Comparison of ENCODE assay signal across 8 cellular contexts in the genomic region with DNA sequence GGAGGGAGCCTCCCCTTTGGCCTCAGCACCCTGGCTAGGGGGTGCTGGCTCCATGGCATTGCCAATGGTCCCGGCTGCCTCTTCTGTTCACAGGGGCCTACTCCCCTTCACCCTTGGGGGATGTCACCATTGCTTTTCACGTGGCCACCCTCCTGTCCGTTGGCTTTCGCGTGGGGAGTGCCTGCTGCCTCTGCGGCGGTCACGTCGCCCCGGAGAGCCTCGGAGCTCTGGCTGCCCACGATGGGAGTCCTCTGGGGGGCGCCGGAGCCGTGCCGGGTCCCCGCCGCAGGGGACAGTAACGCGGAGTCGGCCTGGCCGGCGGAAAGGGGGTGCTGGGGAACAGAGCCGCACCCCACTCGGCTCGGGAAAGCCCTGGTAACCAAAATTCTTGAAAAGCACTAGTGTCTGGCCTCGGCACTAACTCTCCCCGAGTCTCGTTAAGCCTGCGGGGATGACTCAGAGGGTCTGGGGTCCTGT. TPM values are rescaled to one million over a fixed set of nuclear protein-coding genes. Genes with fewer than 3 reads are reported as not detected.
DNase-seq lines count a peak whose midpoint lies in the region; ATAC-seq, FAIRE-seq and TF ChIP-seq lines count a peak whose summit lies in the region.

No MANE protein-coding gene starts in this region.

- peaks cover 22% of the 10 kb centered on the region for H3K36me3 Mint-ChIP-seq in CD4-positive, alpha-beta T cell (ENCODE audit: low read depth)
- H3K36me3 Mint-ChIP-seq in IgD-negative memory B cell (no peaks in the 10 kb centered on the region), WTC11 (peaks cover 16% of the 10 kb centered on the region)

- peak; percentile 13 for ATAC-seq in CD4-positive, alpha-beta T cell (ENCODE audit: poor library complexity)
- ATAC-seq in GM19397 (IDR thresholded peaks at IDR 0.05; ENCODE audit: unreplicated experiment), result peak; percentile 4
- ATAC-seq in WTC11, result peak; percentile 3
- peak; percentile 26 for ATAC-seq in mucosa of descending colon

- no peak for FAIRE-seq in RCC 7860 (lab: Jason Lieb, UNC)

- CTCF ChIA-PET in CD4-positive, alpha-beta T cell (lab: Charles Lee), result interaction anchor here (0.6 to 1.3 kb wide), 2 partner anchors 9 to 1611 kb away, joined by 3 to 4 read pairs; partner anchors contain the start of gene MAP3K5
- CTCF ChIA-PET in WTC11 (lab: Charles Lee), result interaction anchor here (0.9 to 3.8 kb wide), 21 partner anchors 13 to 370 kb away, joined by 3 to 33 read pairs (median 4); partner anchors contain the start of gene CCDC28A

- peaks cover 9% of the 10 kb centered on the region for H3K4me1 ChIP-seq in endocrine pancreas (ENCODE audit: control insufficient read depth, insufficient read depth, low read length)
- peaks cover 12% of the 10 kb centered on the region for H3K4me1 ChIP-seq in mucosa of descending colon (ENCODE audit: low read depth)
- peaks cover 19% of the 10 kb centered on the region for H3K4me1 ChIP-seq in suprapubic skin

- no peaks in the 10 kb centered on the region for H3K9me3 Mint-ChIP-seq in CD4-positive, alpha-beta T cell
- H3K9me3 Mint-ChIP-seq in IgD-negative memory B cell (no peaks in the 10 kb centered on the region), WTC11 (no peaks in the 10 kb centered on the region)

- no peak for TF ChIP-seq POLR2A in suprapubic skin (IDR thresholded peaks at IDR 0.05)

- WGBS in suprapubic skin, result 0% methylated on average over 11 of the region's 30 CpGs

- TF ChIP-seq CTCF in CD4-positive, alpha-beta T cell (IDR thresholded peaks at IDR 0.05), result no peak
- TF ChIP-seq CTCF in WTC11 (IDR thresholded peaks at IDR 0.05), result no peak
- no peak for TF ChIP-seq CTCF in mucosa of descending colon (IDR thresholded peaks at IDR 0.05)
- no peak for TF ChIP-seq CTCF in suprapubic skin (IDR thresholded peaks at IDR 0.05)

- H3K27me3 ChIP-seq in CD4-positive, alpha-beta T cell (ENCODE audit: control insufficient read depth, insufficient read depth, low read length), result no peaks in the 10 kb centered on the region
- H3K27me3 ChIP-seq in endocrine pancreas (ENCODE audit: control insufficient read depth, insufficient read depth, low read length) (no peaks in the 10 kb centered on the region), suprapubic skin (no peaks in the 10 kb centered on the region)

- intact Hi-C loops in CD4-positive, alpha-beta T cell (cut with DNase I, micrococcal nuclease), result loop anchor here (5.0 to 10.0 kb wide), 6 partner anchors 289 to 1179 kb away; partner anchors contain the start of genes CCDC28A (in 1 of the 2) and CITED2 (in 1 of the 2)
- intact Hi-C loops in mucosa of descending colon (cut with DNase I, micrococcal nuclease), result loop anchor here in 1 of 2 donors (10.0 kb wide), 1 partner anchor 289 kb away; no protein-coding TSS in a partner anchor

- H3K4me3 ChIP-seq in endocrine pancreas (ENCODE audit: control insufficient read depth, insufficient read depth, low read length) (peak overlapping the region; percentile 46), mucosa of descending colon (peak overlapping the region; percentile 84), suprapubic skin (peak overlapping the region; percentile 91)

- no peak for TF ChIP-seq EP300 in suprapubic skin (IDR thresholded peaks at IDR 0.05)

- peak overlapping the region; percentile 43 for H3K27ac Mint-ChIP-seq in CD4-positive, alpha-beta T cell
- H3K27ac Mint-ChIP-seq in IgD-negative memory B cell (peak overlapping the region in 2 of 3 donors; percentile 27 to 58), WTC11 (0 out of 2 replicates have a peak overlapping the region, but pooled peaks have one; percentile 32)

- H3K27ac ChIP-seq in CD4-positive, alpha-beta T cell (ENCODE audit: low read depth, low read length), result peak overlapping the region; percentile 61
- H3K27ac ChIP-seq in suprapubic skin, result peak overlapping the region; percentile 95

- POLR2A ChIA-PET in CD4-positive, alpha-beta T cell (lab: Charles Lee), result interaction anchor here (1.5 to 4.6 kb wide), 3 partner anchors 52 to 972 kb away, joined by 8 to 28 read pairs (median 14); partner anchors contain the start of genes CCDC28A and CITED2
- POLR2A ChIA-PET in WTC11 (lab: Charles Lee), result interaction anchor here (0.6 kb wide), 1 partner anchor 55 kb away, joined by 3 read pairs; no protein-coding TSS in a partner anchor

- no peaks in the 10 kb centered on the region for H3K27me3 Mint-ChIP-seq in CD4-positive, alpha-beta T cell
- H3K27me3 Mint-ChIP-seq in IgD-negative memory B cell, result no peaks in the 10 kb centered on the region
- peaks cover 6% of the 10 kb centered on the region for H3K27me3 Mint-ChIP-seq in WTC11 (ENCODE audit: low read depth)

- peak; percentile 7 to 44 (median 11) for DNase-seq in CD4-positive, alpha-beta T cell
- DNase-seq in WTC11 (ENCODE audit: low spot score) (peak; percentile 45), mucosa of descending colon (peak; percentile 56 to 74 (median 74)), suprapubic skin (ENCODE audit: low spot score in 2 of 2) (peak in 1 of 2 donors; percentile 76), RCC 7860 (ENCODE audit: low spot score) (no peak)

- H3K9ac ChIP-seq in endocrine pancreas (ENCODE audit: control insufficient read depth, insufficient read depth, low read length), result peak overlapping the region; percentile 75

- peaks cover 21% of the 10 kb centered on the region for H3K4me1 Mint-ChIP-seq in CD4-positive, alpha-beta T cell (ENCODE audit: low read depth)
- H3K4me1 Mint-ChIP-seq in IgD-negative memory B cell (peaks cover 5 to 15% (median 10%) of the 10 kb centered on the region in 3 donors), WTC11 (peaks cover 17% of the 10 kb centered on the region)

- peak overlapping the region; percentile 83 for H3K4me3 Mint-ChIP-seq in CD4-positive, alpha-beta T cell
- H3K4me3 Mint-ChIP-seq in IgD-negative memory B cell, result peak overlapping the region; percentile 84 to 92 (median 88)
- H3K4me3 Mint-ChIP-seq in WTC11, result peak overlapping the region; percentile 74

- H3K36me3 ChIP-seq in endocrine pancreas (ENCODE audit: control insufficient read depth, insufficient read depth, low read length) (no peaks in the 10 kb centered on the region), mucosa of descending colon (ENCODE audit: low read depth) (no peaks in the 10 kb centered on the region), suprapubic skin (peaks cover 26% of the 10 kb centered on the region)

- H3K9me3 ChIP-seq in CD4-positive, alpha-beta T cell (ENCODE audit: control insufficient read depth, low read length), result no peaks in the 10 kb centered on the region
- H3K9me3 ChIP-seq in endocrine pancreas (ENCODE audit: control insufficient read depth, low read length), result no peaks in the 10 kb centered on the region
- no peaks in the 10 kb centered on the region for H3K9me3 ChIP-seq in mucosa of descending colon
- no peaks in the 10 kb centered on the region for H3K9me3 ChIP-seq in suprapubic skin

TF ChIP-seq in WTC11, 78 proteins besides CTCF, POLR2A, EP300 and RAD21 (continues in another document):
- TF ChIP-seq NFATC4 (CRISPR knock-in tag; IDR thresholded peaks at IDR 0.05) (no peak), ZNF423 (CRISPR knock-in tag; IDR thresholded peaks at IDR 0.05) (peak; percentile 48; the same call in 1 of the 2 replicates), FOXP1 (CRISPR knock-in tag; IDR thresholded peaks at IDR 0.05; ENCODE audit: borderline replicate concordance) (no peak), TEAD1 (CRISPR knock-in tag; IDR thresholded peaks at IDR 0.05) (no peak), GTF2I (CRISPR knock-in tag; conservative IDR thresholded peaks at IDR 0.05) (no peak)
- TF ChIP-seq, protein P1, sequence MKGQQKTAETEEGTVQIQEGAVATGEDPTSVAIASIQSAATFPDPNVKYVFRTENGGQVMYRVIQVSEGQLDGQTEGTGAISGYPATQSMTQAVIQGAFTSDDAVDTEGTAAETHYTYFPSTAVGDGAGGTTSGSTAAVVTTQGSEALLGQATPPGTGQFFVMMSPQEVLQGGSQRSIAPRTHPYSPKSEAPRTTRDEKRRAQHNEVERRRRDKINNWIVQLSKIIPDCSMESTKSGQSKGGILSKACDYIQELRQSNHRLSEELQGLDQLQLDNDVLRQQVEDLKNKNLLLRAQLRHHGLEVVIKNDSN (CRISPR knock-in tag; IDR thresholded peaks at IDR 0.05), result no peak
- TF ChIP-seq, protein P2, sequence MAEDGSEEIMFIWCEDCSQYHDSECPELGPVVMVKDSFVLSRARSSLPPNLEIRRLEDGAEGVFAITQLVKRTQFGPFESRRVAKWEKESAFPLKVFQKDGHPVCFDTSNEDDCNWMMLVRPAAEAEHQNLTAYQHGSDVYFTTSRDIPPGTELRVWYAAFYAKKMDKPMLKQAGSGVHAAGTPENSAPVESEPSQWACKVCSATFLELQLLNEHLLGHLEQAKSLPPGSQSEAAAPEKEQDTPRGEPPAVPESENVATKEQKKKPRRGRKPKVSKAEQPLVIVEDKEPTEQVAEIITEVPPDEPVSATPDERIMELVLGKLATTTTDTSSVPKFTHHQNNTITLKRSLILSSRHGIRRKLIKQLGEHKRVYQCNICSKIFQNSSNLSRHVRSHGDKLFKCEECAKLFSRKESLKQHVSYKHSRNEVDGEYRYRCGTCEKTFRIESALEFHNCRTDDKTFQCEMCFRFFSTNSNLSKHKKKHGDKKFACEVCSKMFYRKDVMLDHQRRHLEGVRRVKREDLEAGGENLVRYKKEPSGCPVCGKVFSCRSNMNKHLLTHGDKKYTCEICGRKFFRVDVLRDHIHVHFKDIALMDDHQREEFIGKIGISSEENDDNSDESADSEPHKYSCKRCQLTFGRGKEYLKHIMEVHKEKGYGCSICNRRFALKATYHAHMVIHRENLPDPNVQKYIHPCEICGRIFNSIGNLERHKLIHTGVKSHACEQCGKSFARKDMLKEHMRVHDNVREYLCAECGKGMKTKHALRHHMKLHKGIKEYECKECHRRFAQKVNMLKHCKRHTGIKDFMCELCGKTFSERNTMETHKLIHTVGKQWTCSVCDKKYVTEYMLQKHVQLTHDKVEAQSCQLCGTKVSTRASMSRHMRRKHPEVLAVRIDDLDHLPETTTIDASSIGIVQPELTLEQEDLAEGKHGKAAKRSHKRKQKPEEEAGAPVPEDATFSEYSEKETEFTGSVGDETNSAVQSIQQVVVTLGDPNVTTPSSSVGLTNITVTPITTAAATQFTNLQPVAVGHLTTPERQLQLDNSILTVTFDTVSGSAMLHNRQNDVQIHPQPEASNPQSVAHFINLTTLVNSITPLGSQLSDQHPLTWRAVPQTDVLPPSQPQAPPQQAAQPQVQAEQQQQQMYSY (CRISPR knock-in tag; IDR thresholded peaks at IDR 0.05), result 0 out of 2 replicates have a peak, but pooled peaks have one; percentile 16

RNA-seq across cellular contexts. Expression of gene HEBP2, which starts 0.7 kb away (rescaled TPM):
- 10 to 100 TPM; 31.8 to 32.9 TPM for total RNA-seq in CD4-positive, alpha-beta T cell
- polyA plus RNA-seq in IgD-negative memory B cell, result 58.8 TPM
- total RNA-seq in WTC11 (2021), result 31.9 to 40.9 TPM (median 36.1 TPM) in 3 replicates
- total RNA-seq in mucosa of descending colon, result 100 to 1,000 TPM in 1 of 3 donors, 10 to 100 TPM in 2; 78.5 to 101 (median 88.7) TPM
- 10 to 100 TPM; 37.7 to 82.9 (median 56.3) TPM for total RNA-seq in suprapubic skin

RNA-seq across cellular contexts. Expression of gene SMIM28, which starts 25.7 kb away (rescaled TPM):
- not detected for total RNA-seq in CD4-positive, alpha-beta T cell
- not detected for polyA plus RNA-seq in IgD-negative memory B cell
- total RNA-seq in WTC11 (2021) (not detected in 3 replicates), mucosa of descending colon (1 to 10 TPM in 1 of 3 donors, not detected in 2; 4.0 TPM), suprapubic skin (not detected)
